9 cellular contexts compared by ENCODE assay signal in the genomic region with DNA sequence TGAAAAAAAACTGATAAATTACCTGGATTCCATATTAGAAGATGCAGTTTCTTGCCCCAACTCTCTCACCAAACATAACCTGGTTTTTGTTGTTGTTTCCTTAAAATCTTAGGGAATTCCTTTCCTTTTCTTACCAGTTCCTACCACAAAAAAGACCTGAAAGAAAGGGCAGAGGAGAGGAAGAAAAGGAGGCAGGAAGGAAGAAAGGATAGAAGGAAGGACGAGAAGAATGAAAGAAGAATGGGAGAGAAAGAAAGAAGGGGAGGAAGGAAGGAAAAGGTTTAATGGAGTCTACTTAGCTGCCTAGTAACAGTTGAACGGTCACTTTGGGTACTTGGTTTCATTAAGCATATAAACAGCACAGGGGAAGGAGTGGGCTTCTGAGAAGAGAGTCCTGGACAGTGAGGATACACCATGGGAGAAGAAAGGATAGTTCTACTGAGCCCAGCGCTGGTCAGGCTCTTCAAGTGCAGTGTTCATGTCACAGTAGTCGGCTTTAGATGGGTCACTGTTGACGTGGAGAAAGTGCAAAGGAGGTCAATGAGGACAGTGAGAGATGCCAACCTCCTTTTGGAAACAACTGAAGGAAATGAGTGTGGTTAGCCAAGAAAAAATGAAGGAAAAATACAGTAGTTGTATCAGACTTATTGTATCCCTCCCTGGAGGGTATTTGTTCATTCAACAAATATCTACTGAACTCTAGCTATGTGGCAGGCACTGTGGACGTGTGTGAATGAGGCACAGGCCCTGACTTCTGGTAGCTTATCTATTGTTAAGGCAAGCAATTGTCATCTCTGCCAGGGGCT. TPM values are rescaled to one million over a fixed set of nuclear protein-coding genes. Genes with fewer than 3 reads are reported as not detected.
DNase-seq lines count a peak whose midpoint lies in the region; ATAC-seq and TF ChIP-seq lines count a peak whose summit lies in the region.
"Had no signal": no experiment of that assay in that cellular context is flagged by ENCODE, and none has a peak within 500 bp of the region (broad histone marks: within the 10 kb centered on the region; RNA-seq: fewer than 3 reads in every experiment).

No MANE protein-coding gene starts in this region.

- 47 to 48% methylated on average over 6 of the region's 6 CpGs for WGBS in thyroid gland, 2 donors

- no peak for TF ChIP-seq POLR2A in thyroid gland (IDR thresholded peaks at IDR 0.05)

- H3K4me3 Mint-ChIP-seq in activated CD4-positive, alpha-beta T cell treated with anti-CD3 and anti-CD28 coated beads, Interleukin-2, amount 10 ng/mL, durations not matched to agents 24 days and 14 days = peak overlapping the region; percentile 66
- peak overlapping the region; percentile 93 for H3K4me3 Mint-ChIP-seq in activated naive CD8-positive, alpha-beta T cell treated with anti-CD3 and anti-CD28 coated beads, Interleukin-2, amount 50 U/mL, for 24 hours

- ATAC-seq in activated naive CD8-positive, alpha-beta T cell treated with anti-CD3 and anti-CD28 coated beads, Interleukin-2, amount 50 U/mL, for 24 hours = no peak
- ATAC-seq in left lung (no peak), GM18502 (IDR thresholded peaks at IDR 0.05; ENCODE audit: poor library complexity, unreplicated experiment) (no peak), HG03571 (IDR thresholded peaks at IDR 0.05; ENCODE audit: unreplicated experiment) (no peak), GM21526 (IDR thresholded peaks at IDR 0.05; ENCODE audit: low FRiP score, unreplicated experiment) (no peak)

- H3K4me1 Mint-ChIP-seq in activated CD4-positive, alpha-beta T cell treated with anti-CD3 and anti-CD28 coated beads, Interleukin-2, amount 10 ng/mL, durations not matched to agents 24 days and 14 days = peaks cover 26% of the 10 kb centered on the region
- peaks cover 33% of the 10 kb centered on the region for H3K4me1 Mint-ChIP-seq in activated naive CD8-positive, alpha-beta T cell treated with anti-CD3 and anti-CD28 coated beads, Interleukin-2, amount 50 U/mL, for 24 hours

- peaks cover 11% of the 10 kb centered on the region for H3K36me3 Mint-ChIP-seq in activated CD4-positive, alpha-beta T cell treated with anti-CD3 and anti-CD28 coated beads, Interleukin-2, amount 10 ng/mL, durations not matched to agents 24 days and 14 days (ENCODE audit: low read depth)
- peaks cover 3% of the 10 kb centered on the region for H3K36me3 Mint-ChIP-seq in activated naive CD8-positive, alpha-beta T cell treated with anti-CD3 and anti-CD28 coated beads, Interleukin-2, amount 50 U/mL, for 24 hours (ENCODE audit: low read depth)

- peaks cover 7% of the 10 kb centered on the region for H3K27me3 Mint-ChIP-seq in activated CD4-positive, alpha-beta T cell treated with anti-CD3 and anti-CD28 coated beads, Interleukin-2, amount 10 ng/mL, durations not matched to agents 24 days and 14 days
- peaks cover 3% of the 10 kb centered on the region for H3K27me3 Mint-ChIP-seq in activated naive CD8-positive, alpha-beta T cell treated with anti-CD3 and anti-CD28 coated beads, Interleukin-2, amount 50 U/mL, for 24 hours

- H3K4me1 ChIP-seq in left lung (peaks cover 20 to 38% of the 10 kb centered on the region in 2 donors), thyroid gland (peaks cover 31 to 33% of the 10 kb centered on the region in 2 donors)

- TF ChIP-seq CTCF in left lung (IDR thresholded peaks at IDR 0.05) (no peak), thyroid gland (IDR thresholded peaks at IDR 0.05) (peak in 1 of 6 experiments; percentile 6)

- peak overlapping the region in 1 of 2 donors; percentile 85 for H3K4me3 ChIP-seq in left lung
- no peak overlapping the region for H3K4me3 ChIP-seq in thyroid gland (replicated peaks in 1 of 3)

- H3K9me3 Mint-ChIP-seq in activated CD4-positive, alpha-beta T cell treated with anti-CD3 and anti-CD28 coated beads, Interleukin-2, amount 10 ng/mL, durations not matched to agents 24 days and 14 days = peaks cover 4% of the 10 kb centered on the region
- no peaks in the 10 kb centered on the region for H3K9me3 Mint-ChIP-seq in activated naive CD8-positive, alpha-beta T cell treated with anti-CD3 and anti-CD28 coated beads, Interleukin-2, amount 50 U/mL, for 24 hours

- no peaks in the 10 kb centered on the region for H3K36me3 ChIP-seq in left lung
- no peaks in the 10 kb centered on the region for H3K36me3 ChIP-seq in thyroid gland

- H3K27ac Mint-ChIP-seq in activated CD4-positive, alpha-beta T cell treated with anti-CD3 and anti-CD28 coated beads, Interleukin-2, amount 10 ng/mL, durations not matched to agents 24 days and 14 days = peak overlapping the region; percentile 78
- peak overlapping the region; percentile 80 for H3K27ac Mint-ChIP-seq in activated naive CD8-positive, alpha-beta T cell treated with anti-CD3 and anti-CD28 coated beads, Interleukin-2, amount 50 U/mL, for 24 hours

- peak overlapping the region; percentile 95 to 98 for H3K27ac ChIP-seq in left lung
- H3K27ac ChIP-seq in thyroid gland = peak overlapping the region; percentile 73 to 96 (median 84)

- DNase-seq in activated CD4-positive, alpha-beta T cell treated with anti-CD3 and anti-CD28 coated beads, Interleukin-2, amount 10 ng/mL, durations not matched to agents 24 days and 14 days = no peak
- DNase-seq in activated CD4-positive, alpha-beta T cell treated with anti-CD3 and anti-CD28 coated beads, Interleukin-2, amount 50 U/mL, for 4 hours = no peak
- DNase-seq in activated naive CD8-positive, alpha-beta T cell treated with anti-CD3 and anti-CD28 coated beads, Interleukin-2, amount 50 U/mL, for 24 hours = no peak
- DNase-seq in left lung (no peak), thyroid gland (peak in 1 of 2 donors; percentile 13)

- intact Hi-C loops in activated CD4-positive, alpha-beta T cell treated with anti-CD3 and anti-CD28 coated beads, Interleukin-2, amount 10 ng/mL, durations not matched to agents 24 days and 14 days (cut with micrococcal nuclease) = loop anchor here (2.0 to 10.0 kb wide), 2 partner anchors 25 to 1201 kb away; a partner anchor contains a TSS
- intact Hi-C loops in left lung (cut with DNase I) = no loop called here
- intact Hi-C loops in thyroid gland (cut with DNase I) = no loop called here

- no peaks in the 10 kb centered on the region for H3K9me3 ChIP-seq in left lung
- no peaks in the 10 kb centered on the region for H3K9me3 ChIP-seq in thyroid gland
- H3K9me3 ChIP-seq: mucosa of descending colon had no signal

- H3K27me3 ChIP-seq in left lung (no peaks in the 10 kb centered on the region), thyroid gland (no peaks in the 10 kb centered on the region)

RNA-seq across cellular contexts. Expression of a gene that starts 1.1 kb away (rescaled TPM):
- total RNA-seq in activated CD4-positive, alpha-beta T cell treated with anti-CD3 and anti-CD28 coated beads, Interleukin-2, amount 10 ng/mL, durations not matched to agents 24 days and 14 days = 20.0 and 23.8 TPM in 2 replicates
- total RNA-seq in left lung (10 to 100 TPM; 18.5 to 22.3 TPM), thyroid gland (10 to 100 TPM; 31.3 to 42.7 (median 33.0) TPM)

RNA-seq across cellular contexts. Expression of a gene that starts 34.5 kb away (rescaled TPM):
- total RNA-seq in activated CD4-positive, alpha-beta T cell treated with anti-CD3 and anti-CD28 coated beads, Interleukin-2, amount 10 ng/mL, durations not matched to agents 24 days and 14 days = not detected in 2 replicates
- not detected for total RNA-seq in left lung
- not detected for total RNA-seq in thyroid gland
- total RNA-seq: mucosa of descending colon had no signal
